In the genomic region with DNA sequence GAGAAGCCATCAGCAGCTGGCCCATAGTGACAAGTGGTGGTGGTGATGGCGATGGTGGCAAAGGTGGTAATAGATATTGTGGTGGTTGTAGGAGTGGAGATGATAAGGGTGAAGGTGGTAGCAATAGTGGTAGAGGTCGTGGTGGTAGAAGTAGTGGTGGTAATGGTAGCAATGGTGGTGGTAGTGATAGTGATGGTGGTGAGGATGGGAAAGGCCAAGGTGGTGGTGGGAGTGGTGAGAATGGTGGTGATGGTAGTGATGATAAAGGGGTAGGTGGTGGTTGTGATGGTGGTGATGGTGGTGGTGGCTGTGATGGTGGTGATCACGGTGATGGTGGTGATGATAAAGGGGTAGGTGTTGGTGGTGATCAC, we compare ENCODE assay signal across 28 cellular contexts. TPM values are rescaled to one million over a fixed set of nuclear protein-coding genes. Genes with fewer than 3 reads are reported as not detected.
"Had no signal": no experiment of that assay in that cellular context is flagged by ENCODE, and none has a peak within 500 bp of the region (broad histone marks: within the 10 kb centered on the region; RNA-seq: fewer than 3 reads in every experiment).

No MANE protein-coding gene starts in this region.

- H3K36me3 ChIP-seq: esophagus squamous epithelium, neural progenitor cell, stomach, suprapubic skin, WERI-Rb-1 had no signal

- H3K27me3 ChIP-seq: esophagus squamous epithelium, hepatocyte, neural progenitor cell, stomach, suprapubic skin had no signal

- H3K4me1 ChIP-seq: tibial artery had no signal

- H3K4me3 ChIP-seq: esophagus squamous epithelium, hepatocyte, neural progenitor cell, stomach, suprapubic skin, tibial artery had no signal

- H3K9me3 Mint-ChIP-seq: activated naive CD4-positive, alpha-beta T cell treated with anti-CD3 and anti-CD28 coated beads, Interleukin-2, amount 50 U/mL, for 24 hours; T-helper 1 cell treated with Interleukin-12 subunit alpha and Interleukin-12 subunit beta and Interleukin-4 antibody, amounts not matched to agents 30 μg/mL and 1 μg/mL, for 36 hours had no signal

- H3K9me3 ChIP-seq: esophagus squamous epithelium, stomach, suprapubic skin, tibial artery had no signal

- H3K27me3 Mint-ChIP-seq: activated naive CD4-positive, alpha-beta T cell treated with anti-CD3 and anti-CD28 coated beads, Interleukin-2, amount 50 U/mL, for 24 hours; naive thymus-derived CD4-positive, alpha-beta T cell had no signal

- ATAC-seq: activated CD4-positive, CD25-positive, alpha-beta regulatory T cell treated with anti-CD3 and anti-CD28 coated beads, Interleukin-2, amount 50 U/mL, for 24 hours; activated naive CD8-positive, alpha-beta T cell treated with anti-CD3 and anti-CD28 coated beads, Interleukin-2, amount 50 U/mL, for 24 hours; naive thymus-derived CD4-positive, alpha-beta T cell; right cardiac atrium; stimulated activated naive B cell treated with anti-CD40 and anti-IgM and Interleukin-4, amounts not matched to agents 10 μg/mL and 1 μg/mL and 100 μg/mL, for 72 hours had no signal

- H3K27ac ChIP-seq: epithelial cell of prostate, esophagus squamous epithelium, hepatocyte, neural progenitor cell, stomach, suprapubic skin, tibial artery, WERI-Rb-1 had no signal

- H3K4me1 Mint-ChIP-seq: activated naive CD4-positive, alpha-beta T cell treated with anti-CD3 and anti-CD28 coated beads, Interleukin-2, amount 50 U/mL, for 24 hours; activated naive CD8-positive, alpha-beta T cell treated with anti-CD3 and anti-CD28 coated beads, Interleukin-2, amount 50 U/mL, for 24 hours; stimulated activated naive B cell treated with anti-CD40 and anti-IgM and Interleukin-4, amounts not matched to agents 10 μg/mL and 1 μg/mL and 100 μg/mL, for 72 hours had no signal

- DNase-seq: activated CD4-positive, alpha-beta T cell treated with anti-CD3 and anti-CD28 coated beads for 48 hours; activated CD4-positive, alpha-beta T cell treated with anti-CD3 and anti-CD28 coated beads, Interleukin-2, amount 50 U/mL, for 48 hours; activated CD8-positive, alpha-beta memory T cell treated with anti-CD3 and anti-CD28 coated beads for 24 hours; activated naive CD8-positive, alpha-beta T cell treated with anti-CD3 and anti-CD28 coated beads, Interleukin-2, amount 50 U/mL, for 24 hours; amygdala; caudate nucleus; cortex of kidney; esophagus squamous epithelium; foreskin melanocyte; kidney; left colon; midbrain; naive thymus-derived CD4-positive, alpha-beta T cell; right cardiac atrium; stimulated activated CD4-positive, alpha-beta T cell treated with anti-CD3 and anti-CD28 coated beads, Interleukin-4, amount 100 ng/mL, for 24 hours; stimulated activated naive B cell treated with anti-CD40 and anti-IgM and Interleukin-4, amounts not matched to agents 10 μg/mL and 1 μg/mL and 100 μg/mL, for 72 hours; stomach; T-helper 9 cell; WERI-Rb-1 had no signal

- H3K27ac Mint-ChIP-seq: activated naive CD4-positive, alpha-beta T cell treated with anti-CD3 and anti-CD28 coated beads, Interleukin-2, amount 50 U/mL, for 24 hours; activated naive CD8-positive, alpha-beta T cell treated with anti-CD3 and anti-CD28 coated beads, Interleukin-2, amount 50 U/mL, for 24 hours; neural progenitor cell; stimulated activated naive B cell treated with anti-CD40 and anti-IgM and Interleukin-4, amounts not matched to agents 10 μg/mL and 1 μg/mL and 100 μg/mL, for 72 hours; T-helper 1 cell treated with Interleukin-12 subunit alpha and Interleukin-12 subunit beta and Interleukin-4 antibody, amounts not matched to agents 30 μg/mL and 1 μg/mL, for 36 hours had no signal

- H3K36me3 Mint-ChIP-seq: naive thymus-derived CD4-positive, alpha-beta T cell; stimulated activated naive B cell treated with anti-CD40 and anti-IgM and Interleukin-4, amounts not matched to agents 10 μg/mL and 1 μg/mL and 100 μg/mL, for 72 hours had no signal

- H3K4me3 Mint-ChIP-seq: activated naive CD4-positive, alpha-beta T cell treated with anti-CD3 and anti-CD28 coated beads, Interleukin-2, amount 50 U/mL, for 24 hours; activated naive CD8-positive, alpha-beta T cell treated with anti-CD3 and anti-CD28 coated beads, Interleukin-2, amount 50 U/mL, for 24 hours; naive thymus-derived CD4-positive, alpha-beta T cell; stimulated activated naive B cell treated with anti-CD40 and anti-IgM and Interleukin-4, amounts not matched to agents 10 μg/mL and 1 μg/mL and 100 μg/mL, for 72 hours; T-helper 1 cell treated with Interleukin-12 subunit alpha and Interleukin-12 subunit beta and Interleukin-4 antibody, amounts not matched to agents 30 μg/mL and 1 μg/mL, for 36 hours had no signal

RNA-seq across cellular contexts. Expression of a gene that starts 13.1 kb away (rescaled TPM):
- total RNA-seq: chondrocyte; naive thymus-derived CD4-positive, alpha-beta T cell had no signal

RNA-seq across cellular contexts. Expression of a gene that starts 47.5 kb away (rescaled TPM):
- total RNA-seq: left colon; naive thymus-derived CD4-positive, alpha-beta T cell had no signal
